8 cellular contexts compared by ENCODE assay signal in the genomic region with DNA sequence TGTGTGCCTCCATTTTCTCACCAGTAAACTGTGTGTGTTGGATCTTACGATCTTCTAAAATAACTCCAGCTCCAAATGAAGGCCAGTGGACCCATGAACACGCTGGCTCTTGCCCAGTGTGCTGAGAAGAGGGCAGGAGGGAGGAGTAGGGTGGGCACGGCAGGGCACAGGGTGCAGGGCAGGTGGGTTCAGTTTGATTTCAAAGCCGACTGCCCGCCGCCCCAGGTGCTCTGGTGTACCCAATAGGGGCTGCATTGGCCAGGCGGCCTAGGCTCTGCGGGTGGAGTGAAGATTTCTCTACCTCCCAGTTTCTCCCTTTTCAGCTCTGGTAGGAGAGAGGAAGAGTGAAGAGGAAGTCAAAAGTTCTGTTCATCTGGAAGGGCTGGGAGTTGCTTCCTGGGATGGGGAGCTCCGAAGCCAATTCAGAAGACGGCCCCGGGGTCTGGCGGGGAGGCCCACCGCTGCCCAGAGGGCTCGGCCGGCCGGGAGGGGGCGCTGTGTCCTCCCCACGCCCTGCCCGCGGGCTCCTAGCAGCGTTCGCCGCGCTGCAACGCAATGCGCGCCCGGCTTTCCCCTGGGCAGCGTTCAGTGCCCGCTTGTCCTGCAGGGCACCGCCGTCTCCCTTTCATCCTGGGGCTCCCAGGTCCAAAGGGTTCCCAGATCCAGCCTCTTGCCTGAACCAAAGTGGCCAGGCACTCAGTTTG. TPM values are rescaled to one million over a fixed set of nuclear protein-coding genes. Genes with fewer than 3 reads are reported as not detected.
DNase-seq lines count a peak whose midpoint lies in the region; ATAC-seq and TF ChIP-seq lines count a peak whose summit lies in the region.

No MANE protein-coding gene starts in this region.

- 19 to 35% methylated on average over 12 to 32 of the region's 32 CpGs for WGBS in testis, 2 donors

- H3K27ac ChIP-seq in testis = no peak overlapping the region

- DNase-seq in NCI-H748 (lab: John Stamatoyannopoulos, UW; ENCODE audit: unreplicated experiment) (peak; percentile 80), NCI-H748 treated with DMSO at 0.1 percent for 48 hours (lab: John Stamatoyannopoulos, UW) (no peak), T-helper 2 cell (peak in 3 of 5 experiments; percentile 10 to 24 (median 19)), testis (peak; percentile 54), putamen (ENCODE audit: low spot score) (no peak)
- no peak for DNase-seq in natural killer cell treated with Interleukin-12 subunit alpha and Interleukin-12 subunit beta and Interleukin-15 and Interleukin-18, amount 100 ng/mL, for 72 hours (ENCODE audit: low spot score)

- H3K27me3 Mint-ChIP-seq in dendritic cell treated with granulocyte-macrophage colony-stimulating factor and Interleukin-4, amounts not matched to agents 40 ng/mL and 50 ng/mL, for 4 days = peaks cover 80% of the 10 kb centered on the region
- H3K27me3 Mint-ChIP-seq in natural killer cell treated with Interleukin-12 subunit alpha and Interleukin-12 subunit beta and Interleukin-15 and Interleukin-18, amount 100 ng/mL, for 72 hours = peaks cover 48 to 64% of the 10 kb centered on the region in 2 donors

- H3K4me3 ChIP-seq in testis = peak overlapping the region; percentile 7 to 41

- no peak overlapping the region for H3K27ac Mint-ChIP-seq in dendritic cell treated with granulocyte-macrophage colony-stimulating factor and Interleukin-4, amounts not matched to agents 40 ng/mL and 50 ng/mL, for 4 days
- no peak overlapping the region for H3K27ac Mint-ChIP-seq in natural killer cell treated with Interleukin-12 subunit alpha and Interleukin-12 subunit beta and Interleukin-15 and Interleukin-18, amount 100 ng/mL, for 72 hours

- H3K36me3 ChIP-seq in testis (ENCODE audit: low read depth, missing control alignments) = no peaks in the 10 kb centered on the region

- peaks cover 9% of the 10 kb centered on the region for H3K4me1 Mint-ChIP-seq in dendritic cell treated with granulocyte-macrophage colony-stimulating factor and Interleukin-4, amounts not matched to agents 40 ng/mL and 50 ng/mL, for 4 days (ENCODE audit: low read depth)
- peaks cover 0 to 3% of the 10 kb centered on the region in 2 donors for H3K4me1 Mint-ChIP-seq in natural killer cell treated with Interleukin-12 subunit alpha and Interleukin-12 subunit beta and Interleukin-15 and Interleukin-18, amount 100 ng/mL, for 72 hours (ENCODE audit: low read depth in 2 of 2)

- peak overlapping the region; percentile 11 for H3K4me3 Mint-ChIP-seq in dendritic cell treated with granulocyte-macrophage colony-stimulating factor and Interleukin-4, amounts not matched to agents 40 ng/mL and 50 ng/mL, for 4 days
- H3K4me3 Mint-ChIP-seq in natural killer cell treated with Interleukin-12 subunit alpha and Interleukin-12 subunit beta and Interleukin-15 and Interleukin-18, amount 100 ng/mL, for 72 hours = peak overlapping the region; percentile 54

- H3K9me3 Mint-ChIP-seq in dendritic cell treated with granulocyte-macrophage colony-stimulating factor and Interleukin-4, amounts not matched to agents 40 ng/mL and 50 ng/mL, for 4 days = no peaks in the 10 kb centered on the region
- H3K9me3 Mint-ChIP-seq in natural killer cell treated with Interleukin-12 subunit alpha and Interleukin-12 subunit beta and Interleukin-15 and Interleukin-18, amount 100 ng/mL, for 72 hours = no peaks in the 10 kb centered on the region

- H3K9me3 ChIP-seq in testis = no peaks in the 10 kb centered on the region

- peaks cover 10% of the 10 kb centered on the region for H3K4me1 ChIP-seq in testis

- intact Hi-C loops in dendritic cell treated with granulocyte-macrophage colony-stimulating factor and Interleukin-4, amounts not matched to agents 40 ng/mL and 50 ng/mL, for 4 days (cut with micrococcal nuclease) = no loop called here
- intact Hi-C loops in testis (cut with DNase I; ENCODE audit: low total_unique reads) = no loop called here

- TF ChIP-seq CTCF in testis (IDR thresholded peaks at IDR 0.05) = peak; percentile 33 to 66 (median 34)

- no peaks in the 10 kb centered on the region for H3K36me3 Mint-ChIP-seq in dendritic cell treated with granulocyte-macrophage colony-stimulating factor and Interleukin-4, amounts not matched to agents 40 ng/mL and 50 ng/mL, for 4 days (ENCODE audit: low read depth)
- no peaks in the 10 kb centered on the region for H3K36me3 Mint-ChIP-seq in natural killer cell treated with Interleukin-12 subunit alpha and Interleukin-12 subunit beta and Interleukin-15 and Interleukin-18, amount 100 ng/mL, for 72 hours

- ATAC-seq in natural killer cell treated with Interleukin-12 subunit alpha and Interleukin-12 subunit beta and Interleukin-15 and Interleukin-18, amount 100 ng/mL, for 72 hours = peak; percentile 45 to 60
- no peak for ATAC-seq in HG03097 (IDR thresholded peaks at IDR 0.05; ENCODE audit: low FRiP score, unreplicated experiment)

- H3K27me3 ChIP-seq in testis = no peaks in the 10 kb centered on the region

- TF ChIP-seq POLR2A in testis (IDR thresholded peaks at IDR 0.05) = no peak

RNA-seq across cellular contexts. Expression of gene CRHR1, which starts 1.1 kb away (rescaled TPM):
- total RNA-seq in natural killer cell treated with Interleukin-12 subunit alpha and Interleukin-12 subunit beta and Interleukin-15 and Interleukin-18, amount 100 ng/mL, for 72 hours = not detected
- total RNA-seq in testis = 1 to 10 TPM in 1 of 2 donors, under 1 TPM in 1; 0.55 to 1.9 TPM
- polyA plus RNA-seq in testis (ENCODE audit: insufficient read depth, low read depth, low replicate concordance) = 0.55 TPM

Comparison
In these comparisons a context has a peak if more than half of its experiments do, and no peak if none do; other contexts are left out.
1. DNase-seq: peak in NCI-H748 (single experiment), T-helper 2 cell (3 of 5) and testis (single experiment); none in NCI-H748 treated with DMSO at 0.1 percent for 48 hours (single experiment), natural killer cell treated with Interleukin-12 subunit alpha and Interleukin-12 subunit beta and Interleukin-15 and Interleukin-18, amount 100 ng/mL, for 72 hours (single experiment) and putamen (single experiment).